In the genomic region with DNA sequence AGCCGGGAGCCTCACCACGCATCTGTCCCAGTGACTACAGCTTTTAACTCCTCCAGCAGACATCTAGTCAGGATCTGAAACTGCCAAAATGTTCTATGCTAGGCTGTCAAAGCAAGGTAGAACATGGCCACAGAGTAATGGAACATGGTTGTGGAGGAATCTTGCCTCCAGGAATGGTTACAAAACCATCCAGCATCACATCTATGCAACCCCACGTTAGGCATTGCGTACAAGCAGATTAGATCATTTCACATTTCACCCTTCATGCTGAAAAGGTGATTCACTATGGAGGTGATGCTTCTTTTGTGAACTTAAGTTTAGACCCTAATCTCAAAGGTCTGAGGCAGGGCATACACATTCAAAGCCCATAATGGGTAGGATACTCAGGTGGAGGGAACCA, we compare ENCODE assay signal across 23 cellular contexts.
"Had no signal": no experiment of that assay in that cellular context is flagged by ENCODE, and none has a peak within 500 bp of the region (broad histone marks: within the 10 kb centered on the region; RNA-seq: fewer than 3 reads in every experiment).

No MANE protein-coding gene starts in this region.

- H3K4me3 Mint-ChIP-seq: dendritic cell treated with granulocyte-macrophage colony-stimulating factor and Interleukin-4, amounts not matched to agents 40 ng/mL and 50 ng/mL, for 4 days; natural killer cell; neural crest cell; stimulated activated memory B cell treated with anti-CD40 and anti-IgM and Interleukin-4, amounts not matched to agents 10 μg/mL and 1 μg/mL and 100 μg/mL, for 72 hours had no signal

- H3K4me1 Mint-ChIP-seq: natural killer cell; neural crest cell; stimulated activated memory B cell treated with anti-CD40 and anti-IgM and Interleukin-4, amounts not matched to agents 10 μg/mL and 1 μg/mL and 100 μg/mL, for 72 hours had no signal

- ATAC-seq: gastrocnemius medialis; left ventricle myocardium superior; lower lobe of right lung; natural killer cell; psoas muscle; right cardiac atrium; stimulated activated memory B cell treated with anti-CD40 and anti-IgM and Interleukin-4, amounts not matched to agents 10 μg/mL and 1 μg/mL and 100 μg/mL, for 72 hours; stimulated activated naive CD8-positive, alpha-beta T cell treated with anti-CD3 and anti-CD28 coated beads, Interleukin-15, Interleukin-2, amounts not matched to agents 100 U/mL and 50 U/mL, for 24 hours had no signal

- H3K9me3 Mint-ChIP-seq: dendritic cell treated with granulocyte-macrophage colony-stimulating factor and Interleukin-4, amounts not matched to agents 40 ng/mL and 50 ng/mL, for 4 days; natural killer cell; neural crest cell had no signal

- H3K4me3 ChIP-seq: colonic mucosa, gastrocnemius medialis, lower lobe of right lung, psoas muscle, sigmoid colon, testis, tibial artery, upper lobe of left lung had no signal

- DNase-seq: colonic mucosa; effector CD8-positive, alpha-beta T cell; erythroblast; foreskin fibroblast; gastrocnemius medialis; head of caudate nucleus; left ventricle myocardium superior; lower lobe of right lung; natural killer cell; psoas muscle; right cardiac atrium; sigmoid colon; stimulated activated CD4-positive, alpha-beta T cell treated with anti-CD3 and anti-CD28 coated beads, Interleukin-2, amount 100 ng/mL, for 24 hours; stimulated activated CD4-positive, alpha-beta T cell treated with anti-CD3 and anti-CD28 coated beads, Interleukin-4, amount 100 ng/mL, for 4 hours; stimulated activated naive CD8-positive, alpha-beta T cell treated with anti-CD3 and anti-CD28 coated beads, Interleukin-15, Interleukin-2, amounts not matched to agents 100 U/mL and 50 U/mL, for 24 hours; substantia nigra; testis; tibial artery; upper lobe of left lung had no signal

- H3K4me1 ChIP-seq: colonic mucosa, lower lobe of right lung, testis, upper lobe of left lung had no signal

- H3K27ac ChIP-seq: colonic mucosa, gastrocnemius medialis, lower lobe of right lung, neutrophil, psoas muscle, testis, tibial artery, upper lobe of left lung had no signal

- H3K27me3 ChIP-seq: colonic mucosa, gastrocnemius medialis, neutrophil, sigmoid colon, testis, tibial artery, upper lobe of left lung had no signal

- H3K9me3 ChIP-seq: colonic mucosa, gastrocnemius medialis, lower lobe of right lung, neutrophil, psoas muscle, sigmoid colon, testis, tibial artery, upper lobe of left lung had no signal

- H3K36me3 ChIP-seq: colonic mucosa, gastrocnemius medialis, neutrophil had no signal

- H3K27ac Mint-ChIP-seq: dendritic cell treated with granulocyte-macrophage colony-stimulating factor and Interleukin-4, amounts not matched to agents 40 ng/mL and 50 ng/mL, for 4 days; natural killer cell; stimulated activated memory B cell treated with anti-CD40 and anti-IgM and Interleukin-4, amounts not matched to agents 10 μg/mL and 1 μg/mL and 100 μg/mL, for 72 hours had no signal

- H3K36me3 Mint-ChIP-seq: natural killer cell; stimulated activated memory B cell treated with anti-CD40 and anti-IgM and Interleukin-4, amounts not matched to agents 10 μg/mL and 1 μg/mL and 100 μg/mL, for 72 hours had no signal

- H3K27me3 Mint-ChIP-seq: dendritic cell treated with granulocyte-macrophage colony-stimulating factor and Interleukin-4, amounts not matched to agents 40 ng/mL and 50 ng/mL, for 4 days had no signal
